ENCODE assay signal across 27 cellular contexts in genomic region chr10:110244550-110244949, GRCh38.
"Had no signal": no experiment of that assay in that cellular context is flagged by ENCODE, and none has a peak within 500 bp of the region (broad histone marks: within the 10 kb centered on the region; RNA-seq: fewer than 3 reads in every experiment).

No MANE protein-coding gene starts in this region.

- H3K4me2 ChIP-seq: smooth muscle cell had no signal

- H3K4me1 ChIP-seq: colonic mucosa, suprapubic skin had no signal

- H3K27ac ChIP-seq: colonic mucosa, gastrocnemius medialis, prostate gland, right atrium auricular region, suprapubic skin, vagina had no signal

- H3K36me3 ChIP-seq: colonic mucosa, gastrocnemius medialis, prostate gland, right atrium auricular region had no signal

- DNase-seq: colonic mucosa; effector memory CD4-positive, alpha-beta T cell; foreskin fibroblast; gastrocnemius medialis; head of caudate nucleus; kidney; mesenchymal stem cell; midbrain; naive thymus-derived CD4-positive, alpha-beta T cell; nucleus accumbens; stimulated activated CD4-positive, alpha-beta T cell treated with anti-CD3 and anti-CD28 coated beads, Interleukin-12 subunit alpha, Interleukin-12 subunit beta, amount 100 ng/mL, for 4 hours; stimulated activated CD4-positive, alpha-beta T cell treated with anti-CD3 and anti-CD28 coated beads, Interleukin-1b, Interleukin-23, amount 100 ng/mL, for 48 hours; stimulated activated CD4-positive, alpha-beta T cell treated with anti-CD3 and anti-CD28 coated beads, Interleukin-4, amount 100 ng/mL, for 1 hour; stimulated activated CD8-positive, alpha-beta memory T cell treated with anti-CD3 and anti-CD28 coated beads, Interleukin-4, amount 100 ng/mL, for 48 hours; stimulated activated naive CD4-positive, alpha-beta T cell; stimulated activated naive CD8-positive, alpha-beta T cell treated with anti-CD3 and anti-CD28 coated beads, Interleukin-15, amount 100 ng/mL, for 72 hours; trophoblast cell had no signal

- H3K27ac Mint-ChIP-seq: dendritic cell treated with granulocyte-macrophage colony-stimulating factor and Interleukin-4, amounts not matched to agents 40 ng/mL and 50 ng/mL, for 4 days; naive thymus-derived CD4-positive, alpha-beta T cell; nephron; stimulated activated naive CD8-positive, alpha-beta T cell treated with anti-CD3 and anti-CD28 coated beads, Interleukin-15, amount 100 ng/mL, for 72 hours had no signal

- H3K4me3 ChIP-seq: colonic mucosa, gastrocnemius medialis, lung, prostate gland, right atrium auricular region, smooth muscle cell, suprapubic skin, vagina had no signal

- ATAC-seq: gastrocnemius medialis; left lobe of liver; naive thymus-derived CD4-positive, alpha-beta T cell; sciatic nerve; stimulated activated naive CD8-positive, alpha-beta T cell treated with anti-CD3 and anti-CD28 coated beads, Interleukin-15, amount 100 ng/mL, for 72 hours had no signal

- H3K27me3 Mint-ChIP-seq: dendritic cell treated with granulocyte-macrophage colony-stimulating factor and Interleukin-4, amounts not matched to agents 40 ng/mL and 50 ng/mL, for 4 days had no signal

- H3K9me3 Mint-ChIP-seq: dendritic cell treated with granulocyte-macrophage colony-stimulating factor and Interleukin-4, amounts not matched to agents 40 ng/mL and 50 ng/mL, for 4 days; nephron; stimulated activated naive CD8-positive, alpha-beta T cell treated with anti-CD3 and anti-CD28 coated beads, Interleukin-15, amount 100 ng/mL, for 72 hours had no signal

- H3K4me1 Mint-ChIP-seq: nephron had no signal

- H3K4me3 Mint-ChIP-seq: dendritic cell treated with granulocyte-macrophage colony-stimulating factor and Interleukin-4, amounts not matched to agents 40 ng/mL and 50 ng/mL, for 4 days; naive thymus-derived CD4-positive, alpha-beta T cell; nephron; stimulated activated naive CD8-positive, alpha-beta T cell treated with anti-CD3 and anti-CD28 coated beads, Interleukin-15, amount 100 ng/mL, for 72 hours had no signal

- H3K27me3 ChIP-seq: colonic mucosa, gastrocnemius medialis, right atrium auricular region, suprapubic skin, vagina had no signal

- H3K9me3 ChIP-seq: colonic mucosa, gastrocnemius medialis, prostate gland, right atrium auricular region, suprapubic skin, vagina had no signal
